In genomic region chr3:130012108-130012507, GRCh38 we compare ENCODE assay signal across 9 cellular contexts. TPM values are rescaled to one million over a fixed set of nuclear protein-coding genes. Genes with fewer than 3 reads are reported as not detected.
"Had no signal": no experiment of that assay in that cellular context is flagged by ENCODE, and none has a peak within 500 bp of the region (broad histone marks: within the 10 kb centered on the region; RNA-seq: fewer than 3 reads in every experiment).

No MANE protein-coding gene starts in this region.

RNA-seq across cellular contexts. Expression of gene TRH, which starts 37.6 kb away (rescaled TPM):
- total RNA-seq: activated CD8-positive, alpha-beta T cell treated with anti-CD3 and anti-CD28 coated beads, Interleukin-2, amount 10 ng/mL, durations not matched to agents 7 days and 5 days; activated naive CD8-positive, alpha-beta T cell treated with anti-CD3 and anti-CD28 coated beads, Interleukin-2, amount 10 ng/mL, durations not matched to agents 7 days and 5 days; adrenal gland; aorta; body of pancreas; cardiac septum; Peyer's patch; Right ventricle myocardium superior; SJCRH30 had no signal
- polyA plus RNA-seq: aorta had no signal
